1 cellular context compared by ENCODE assay signal in genomic region chr3:44437800-44438199, GRCh38.
TF ChIP-seq lines count a peak whose summit lies in the region.

No MANE protein-coding gene starts in this region.

TF ChIP-seq in K562, 482 proteins besides CTCF, POLR2A, EP300 and RAD21 (continued from another document and continues in another):
- no peak for TF ChIP-seq PML (IDR thresholded peaks at IDR 0.05; ENCODE audit: low read length)
- no peak for TF ChIP-seq MYBL2 (IDR thresholded peaks at IDR 0.05; ENCODE audit: low read depth)
- TF ChIP-seq MYBL2 (CRISPR knock-in tag; IDR thresholded peaks at IDR 0.05; ENCODE audit: borderline replicate concordance): no peak
- TF ChIP-seq ZNF3 (CRISPR knock-in tag; IDR thresholded peaks at IDR 0.05): no peak
- no peak for TF ChIP-seq RBM17 (IDR thresholded peaks at IDR 0.05; ENCODE audit: borderline replicate concordance, low read depth, low read length)
- TF ChIP-seq KAT8 (IDR thresholded peaks at IDR 0.05; ENCODE audit: low read depth): no peak
- no peak for TF ChIP-seq SRSF3 (IDR thresholded peaks at IDR 0.05; ENCODE audit: insufficient read depth, low read length)
- TF ChIP-seq ZNF407 (IDR thresholded peaks at IDR 0.05; ENCODE audit: low read depth): no peak
- TF ChIP-seq NFYB (IDR thresholded peaks at IDR 0.05; ENCODE audit: extremely low read depth, insufficient read length): no peak
- TF ChIP-seq GABPB1 (CRISPR knock-in tag; IDR thresholded peaks at IDR 0.05): no peak
- no peak for TF ChIP-seq MCM5 (IDR thresholded peaks at IDR 0.05; ENCODE audit: low read depth)
- TF ChIP-seq ZFX (CRISPR knock-in tag; IDR thresholded peaks at IDR 0.05): no peak
- TF ChIP-seq SAFB (IDR thresholded peaks at IDR 0.05; ENCODE audit: borderline replicate concordance, low read depth, low read length): no peak
- no peak for TF ChIP-seq ZC3H11A (IDR thresholded peaks at IDR 0.05; ENCODE audit: low read depth, low read length)
- no peak for TF ChIP-seq NCOR1 (IDR thresholded peaks at IDR 0.05)
- no peak for TF ChIP-seq ZNF436 (CRISPR knock-in tag; IDR thresholded peaks at IDR 0.05)
- no peak for TF ChIP-seq KLF10 (CRISPR knock-in tag; IDR thresholded peaks at IDR 0.05)
- TF ChIP-seq ZNF717 (CRISPR knock-in tag; IDR thresholded peaks at IDR 0.05): no peak
- no peak for TF ChIP-seq RBM15 (IDR thresholded peaks at IDR 0.05; ENCODE audit: insufficient read depth, low read length)
- TF ChIP-seq HDAC1 (IDR thresholded peaks at IDR 0.05): no peak
- TF ChIP-seq TFAP4 (CRISPR knock-in tag; IDR thresholded peaks at IDR 0.05; ENCODE audit: borderline replicate concordance): no peak
- no peak for TF ChIP-seq SMC3 (conservative IDR thresholded peaks at IDR 0.05; ENCODE audit: insufficient read depth, low read depth, low read length)
- peak in 1 of 3 experiments; percentile 63; a peak in 1 of 6 replicates for TF ChIP-seq ZBTB11 (CRISPR knock-in tag; IDR thresholded peaks at IDR 0.05)
- peak; percentile 76 for TF ChIP-seq TAF7 (tag; IDR thresholded peaks at IDR 0.05)
- TF ChIP-seq MXD1 (CRISPR knock-in tag; IDR thresholded peaks at IDR 0.05; ENCODE audit: borderline replicate concordance, poor library complexity, severe bottlenecking): no peak
- TF ChIP-seq ZBTB8A (IDR thresholded peaks at IDR 0.05; ENCODE audit: partially characterized antibody): no peak
- TF ChIP-seq ZNF57 (CRISPR knock-in tag; IDR thresholded peaks at IDR 0.05): 0 out of 2 replicates have a peak, but pooled peaks have one; percentile 53
- no peak for TF ChIP-seq KAT7 (CRISPR knock-in tag; IDR thresholded peaks at IDR 0.05; ENCODE audit: borderline replicate concordance)
- TF ChIP-seq C11orf30 (IDR thresholded peaks at IDR 0.05; ENCODE audit: low read depth): no peak
- TF ChIP-seq TSHZ1 (CRISPR knock-in tag; IDR thresholded peaks at IDR 0.05): peak; percentile 84
- no peak for TF ChIP-seq THAP12 (CRISPR knock-in tag; IDR thresholded peaks at IDR 0.05)
- TF ChIP-seq NFIX (CRISPR knock-in tag; IDR thresholded peaks at IDR 0.05; ENCODE audit: low read depth): peak; percentile 47
- no peak for TF ChIP-seq HDAC6 (IDR thresholded peaks at IDR 0.05; ENCODE audit: low read depth, low read length)
- no peak for TF ChIP-seq RNF2 (IDR thresholded peaks at IDR 0.05)
- TF ChIP-seq CBFA2T3 (IDR thresholded peaks at IDR 0.05): no peak
- peak; percentile 84 for TF ChIP-seq KLF13 (tag; IDR thresholded peaks at IDR 0.05; ENCODE audit: borderline replicate concordance, low read depth)
- no peak for TF ChIP-seq ZNF609 (CRISPR knock-in tag; IDR thresholded peaks at IDR 0.05; ENCODE audit: borderline replicate concordance)
- no peak for TF ChIP-seq NCOA6 (IDR thresholded peaks at IDR 0.05)
